18 cellular contexts compared by ENCODE assay signal in genomic region chr14:94337274-94337673, GRCh38. TPM values are rescaled to one million over a fixed set of nuclear protein-coding genes. Genes with fewer than 3 reads are reported as not detected.
DNase-seq lines count a peak whose midpoint lies in the region; ATAC-seq and TF ChIP-seq lines count a peak whose summit lies in the region.
"Had no signal": no experiment of that assay in that cellular context is flagged by ENCODE, and none has a peak within 500 bp of the region (broad histone marks: within the 10 kb centered on the region; RNA-seq: fewer than 3 reads in every experiment).

No MANE protein-coding gene starts in this region.

- no peak for ATAC-seq in HG02885 (IDR thresholded peaks at IDR 0.05; ENCODE audit: poor library complexity, unreplicated experiment)
- ATAC-seq: lower lobe of right lung; naive thymus-derived CD8-positive, alpha-beta T cell had no signal

- H3K36me3 ChIP-seq in stomach: no peaks in the 10 kb centered on the region
- H3K36me3 ChIP-seq: esophagus muscularis mucosa, lower lobe of right lung, prostate gland, WERI-Rb-1 had no signal

- no peak for TF ChIP-seq CTCF in epithelial cell of esophagus (IDR thresholded peaks at IDR 0.05; ENCODE audit: insufficient read depth, low read depth, low read length, missing control alignments)
- no peak for TF ChIP-seq CTCF in stomach (IDR thresholded peaks at IDR 0.05)

- H3K4me3 ChIP-seq in epithelial cell of esophagus (ENCODE audit: low read length) (no peak overlapping the region), stomach (no peak overlapping the region)
- H3K4me3 ChIP-seq: esophagus muscularis mucosa, lower lobe of right lung, prostate gland had no signal

- peaks cover 0 to 7% (median 4%) of the 10 kb centered on the region in 4 donors for H3K4me1 ChIP-seq in stomach
- H3K4me1 ChIP-seq: prostate gland had no signal

- DNase-seq in HCEC 1CT (peak; percentile 43), MV-4-11 (lab: John Stamatoyannopoulos, UW) (peak; percentile 34), epithelial cell of esophagus (ENCODE audit: low read depth) (peak; percentile 32), renal cortical epithelial cell (ENCODE audit: low read depth) (peak; percentile 16), stomach (no peak), CD1c-positive myeloid dendritic cell (ENCODE audit: extremely low spot score) (no peak)
- DNase-seq: activated gamma-delta T cell treated with Interleukin-2 at 50 U/mL for 16 hours; DMS53; lower lobe of right lung; naive thymus-derived CD8-positive, alpha-beta T cell; NCI-H187 treated with DMSO at 0.1 percent for 48 hours; NCI-H510A treated with DMSO at 0.1 percent for 48 hours; WERI-Rb-1 had no signal

- no peak for TF ChIP-seq POLR2A in stomach (IDR thresholded peaks at IDR 0.05)

- WGBS in stomach, 5 donors: 75 to 90% (median 80%) methylated on average over 6 of the region's 6 CpGs

- no peak for TF ChIP-seq EP300 in stomach (IDR thresholded peaks at IDR 0.05)

- no peak overlapping the region for H3K27ac ChIP-seq in stomach
- H3K27ac ChIP-seq: esophagus muscularis mucosa, lower lobe of right lung, prostate gland, WERI-Rb-1 had no signal

- H3K9me3 ChIP-seq in stomach: no peaks in the 10 kb centered on the region
- H3K9me3 ChIP-seq: esophagus muscularis mucosa, lower lobe of right lung, prostate gland had no signal

- H3K27me3 ChIP-seq in stomach: peaks cover 0 to 4% (median 0%) of the 10 kb centered on the region in 3 donors
- H3K27me3 ChIP-seq: esophagus muscularis mucosa had no signal

- intact Hi-C loops in stomach (cut with DNase I; ENCODE audit: low total_unique reads): no loop called here

RNA-seq across cellular contexts. Expression of gene SERPINA6, which starts 14.1 kb away (rescaled TPM):
- 0.35 and 0.65 TPM in 2 replicates for total RNA-seq in renal cortical epithelial cell
- total RNA-seq in stomach: not detected
- polyA plus RNA-seq in stomach: under 1 TPM in 1 of 3 donors, not detected in 2; 0.19 TPM
- total RNA-seq: dermis microvascular lymphatic vessel endothelial cell; esophagus muscularis mucosa; naive thymus-derived CD8-positive, alpha-beta T cell; prostate gland had no signal
- polyA plus RNA-seq: CD14-positive monocyte; naive thymus-derived CD8-positive, alpha-beta T cell had no signal

RNA-seq across cellular contexts. Expression of gene SERPINA2, which starts 29.2 kb away (rescaled TPM):
- 0.10 TPM in 1 of 2 replicates, not detected in the other for total RNA-seq in renal cortical epithelial cell
- not detected for total RNA-seq in stomach
- not detected for polyA plus RNA-seq in stomach
- total RNA-seq: dermis microvascular lymphatic vessel endothelial cell; esophagus muscularis mucosa; lower lobe of right lung; naive thymus-derived CD8-positive, alpha-beta T cell; prostate gland had no signal
- polyA plus RNA-seq: CD14-positive monocyte; naive thymus-derived CD8-positive, alpha-beta T cell had no signal

RNA-seq across cellular contexts. Expression of gene SERPINA10, which starts 44.2 kb away (rescaled TPM):
- not detected in 2 replicates for total RNA-seq in renal cortical epithelial cell
- not detected for total RNA-seq in stomach
- polyA plus RNA-seq in stomach: under 1 TPM in 2 of 3 donors, not detected in 1; 0.10 to 0.37 TPM
- total RNA-seq: dermis microvascular lymphatic vessel endothelial cell; esophagus muscularis mucosa; lower lobe of right lung; naive thymus-derived CD8-positive, alpha-beta T cell; prostate gland had no signal
- polyA plus RNA-seq: CD14-positive monocyte; naive thymus-derived CD8-positive, alpha-beta T cell had no signal

RNA-seq across cellular contexts. Expression of gene SERPINA1, which starts 51.1 kb away (rescaled TPM):
- total RNA-seq in renal cortical epithelial cell (32.1 and 137 TPM in 2 replicates), stomach (100 to 1,000 TPM in 2 of 5 donors, 10 to 100 TPM in 3; 10.5 to 315 (median 46.3) TPM)
- polyA plus RNA-seq in stomach: 1,000 to 10,000 TPM in 1 of 3 donors, 100 to 1,000 TPM in 1, 10 to 100 TPM in 1; 37.6 to 1,332 (median 307) TPM
- total RNA-seq: dermis microvascular lymphatic vessel endothelial cell; naive thymus-derived CD8-positive, alpha-beta T cell had no signal

Comparison
In these comparisons a context has a peak if more than half of its experiments do, and no peak if none do; other contexts are left out.
1. DNase-seq: peak in HCEC 1CT (single experiment), MV-4-11 (single experiment), epithelial cell of esophagus (single experiment) and renal cortical epithelial cell (single experiment); none in stomach (single experiment) and CD1c-positive myeloid dendritic cell (single experiment).